ENCODE assay signal across 14 cellular contexts in genomic region chr13:98350746-98351330, GRCh38.
"Had no signal": no experiment of that assay in that cellular context is flagged by ENCODE, and none has a peak within 500 bp of the region (broad histone marks: within the 10 kb centered on the region; RNA-seq: fewer than 3 reads in every experiment).

No MANE protein-coding gene starts in this region.

- H3K4me3 ChIP-seq: adrenal gland had no signal

- H3K27ac Mint-ChIP-seq: naive B cell; stimulated activated naive B cell treated with anti-CD40 and anti-IgM and Interleukin-4, amounts not matched to agents 10 μg/mL and 1 μg/mL and 100 μg/mL, for 72 hours had no signal

- H3K27ac ChIP-seq: adrenal gland, neutrophil, VCaP had no signal

- H3K9me3 ChIP-seq: adrenal gland, neutrophil had no signal

- H3K9me3 Mint-ChIP-seq: activated naive CD4-positive, alpha-beta T cell treated with anti-CD3 and anti-CD28 coated beads, Interleukin-2, amount 50 U/mL, for 72 hours; naive B cell; stimulated activated naive B cell treated with anti-CD40 and anti-IgM and Interleukin-4, amounts not matched to agents 10 μg/mL and 1 μg/mL and 100 μg/mL, for 72 hours had no signal

- H3K36me3 Mint-ChIP-seq: activated naive CD4-positive, alpha-beta T cell treated with anti-CD3 and anti-CD28 coated beads, Interleukin-2, amount 50 U/mL, for 72 hours; naive B cell; stimulated activated naive B cell treated with anti-CD40 and anti-IgM and Interleukin-4, amounts not matched to agents 10 μg/mL and 1 μg/mL and 100 μg/mL, for 72 hours had no signal

- H3K36me3 ChIP-seq: adrenal gland, neutrophil had no signal

- DNase-seq: activated CD4-positive, alpha-beta T cell treated with anti-CD3 and anti-CD28 coated beads for 1 hour; activated gamma-delta T cell treated with Interleukin-2 at 50 U/mL for 16 hours; dermis blood vessel endothelial cell; effector memory CD4-positive, alpha-beta T cell; foreskin melanocyte; left ventricle myocardium superior; naive B cell; stimulated activated naive B cell treated with anti-CD40 and anti-IgM and Interleukin-4, amounts not matched to agents 10 μg/mL and 1 μg/mL and 100 μg/mL, for 72 hours; SW 1271; T-helper 2 cell had no signal

- H3K4me1 Mint-ChIP-seq: naive B cell; stimulated activated naive B cell treated with anti-CD40 and anti-IgM and Interleukin-4, amounts not matched to agents 10 μg/mL and 1 μg/mL and 100 μg/mL, for 72 hours had no signal

- H3K4me3 Mint-ChIP-seq: naive B cell; stimulated activated naive B cell treated with anti-CD40 and anti-IgM and Interleukin-4, amounts not matched to agents 10 μg/mL and 1 μg/mL and 100 μg/mL, for 72 hours had no signal

- H3K27me3 ChIP-seq: adrenal gland, neutrophil had no signal

- ATAC-seq: activated naive CD4-positive, alpha-beta T cell treated with anti-CD3 and anti-CD28 coated beads, Interleukin-2, amount 50 U/mL, for 72 hours; stimulated activated naive B cell treated with anti-CD40 and anti-IgM and Interleukin-4, amounts not matched to agents 10 μg/mL and 1 μg/mL and 100 μg/mL, for 72 hours had no signal
